1 cellular context compared by ENCODE assay signal in genomic region chr5:121497176-121497575, GRCh38.
TF ChIP-seq lines count a peak whose summit lies in the region.

No MANE protein-coding gene starts in this region.

TF ChIP-seq in SK-N-SH treated with all-trans-retinoic acid at 6 μM for 48 hours, 23 proteins besides CTCF, POLR2A, EP300 and RAD21 (continued from another document):
- no peak for TF ChIP-seq ZFP30 (CRISPR knock-in tag; IDR thresholded peaks at IDR 0.05)
- TF ChIP-seq SNAI2 (CRISPR knock-in tag; IDR thresholded peaks at IDR 0.05), result no peak
- TF ChIP-seq, protein P1, sequence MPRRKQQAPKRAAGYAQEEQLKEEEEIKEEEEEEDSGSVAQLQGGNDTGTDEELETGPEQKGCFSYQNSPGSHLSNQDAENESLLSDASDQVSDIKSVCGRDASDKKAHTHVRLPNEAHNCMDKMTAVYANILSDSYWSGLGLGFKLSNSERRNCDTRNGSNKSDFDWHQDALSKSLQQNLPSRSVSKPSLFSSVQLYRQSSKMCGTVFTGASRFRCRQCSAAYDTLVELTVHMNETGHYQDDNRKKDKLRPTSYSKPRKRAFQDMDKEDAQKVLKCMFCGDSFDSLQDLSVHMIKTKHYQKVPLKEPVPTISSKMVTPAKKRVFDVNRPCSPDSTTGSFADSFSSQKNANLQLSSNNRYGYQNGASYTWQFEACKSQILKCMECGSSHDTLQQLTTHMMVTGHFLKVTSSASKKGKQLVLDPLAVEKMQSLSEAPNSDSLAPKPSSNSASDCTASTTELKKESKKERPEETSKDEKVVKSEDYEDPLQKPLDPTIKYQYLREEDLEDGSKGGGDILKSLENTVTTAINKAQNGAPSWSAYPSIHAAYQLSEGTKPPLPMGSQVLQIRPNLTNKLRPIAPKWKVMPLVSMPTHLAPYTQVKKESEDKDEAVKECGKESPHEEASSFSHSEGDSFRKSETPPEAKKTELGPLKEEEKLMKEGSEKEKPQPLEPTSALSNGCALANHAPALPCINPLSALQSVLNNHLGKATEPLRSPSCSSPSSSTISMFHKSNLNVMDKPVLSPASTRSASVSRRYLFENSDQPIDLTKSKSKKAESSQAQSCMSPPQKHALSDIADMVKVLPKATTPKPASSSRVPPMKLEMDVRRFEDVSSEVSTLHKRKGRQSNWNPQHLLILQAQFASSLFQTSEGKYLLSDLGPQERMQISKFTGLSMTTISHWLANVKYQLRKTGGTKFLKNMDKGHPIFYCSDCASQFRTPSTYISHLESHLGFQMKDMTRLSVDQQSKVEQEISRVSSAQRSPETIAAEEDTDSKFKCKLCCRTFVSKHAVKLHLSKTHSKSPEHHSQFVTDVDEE (CRISPR knock-in tag; IDR thresholded peaks at IDR 0.05), result no peak
- TF ChIP-seq RARB (CRISPR knock-in tag; IDR thresholded peaks at IDR 0.05), result no peak
